Comparison of ENCODE assay signal across 1 cellular context in the genomic region with DNA sequence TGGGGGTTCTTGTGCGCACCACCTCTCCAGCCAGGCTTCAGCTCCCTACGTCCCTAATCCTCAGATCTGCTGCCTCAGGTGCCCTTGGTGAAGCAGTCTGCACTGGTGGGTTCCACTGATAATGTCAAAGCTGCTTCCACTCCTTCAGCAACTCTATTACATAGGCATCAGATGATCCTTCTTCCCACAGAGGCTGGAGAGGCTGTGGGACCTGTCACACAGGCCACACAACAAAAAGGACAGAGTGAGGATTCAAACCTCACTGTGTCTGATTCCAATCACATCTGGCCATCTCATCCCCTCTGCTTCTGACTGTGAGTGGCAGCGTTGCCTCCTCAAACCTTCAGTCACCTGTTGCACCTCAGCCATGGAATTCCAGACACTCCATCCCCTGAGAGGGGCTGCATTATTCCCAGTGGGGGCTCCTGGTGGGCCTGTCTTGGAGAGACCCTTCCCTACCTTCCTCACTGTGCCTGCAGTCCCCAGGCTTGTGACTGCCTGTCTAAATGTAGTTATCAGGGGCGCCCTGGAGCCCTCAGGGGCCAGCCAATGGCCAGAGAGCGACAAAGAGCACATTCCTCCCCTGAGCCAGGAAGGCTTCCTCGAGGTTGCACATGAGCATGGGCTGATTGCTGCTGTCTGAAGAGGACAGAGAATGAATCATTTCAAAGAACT.
TF ChIP-seq lines count a peak whose summit lies in the region.

No MANE protein-coding gene starts in this region.

TF ChIP-seq in H1, 55 proteins besides CTCF, POLR2A, EP300 and RAD21:
- no peak for TF ChIP-seq PHF8 (conservative IDR thresholded peaks at IDR 0.05; ENCODE audit: low read depth, low read length)
- TF ChIP-seq, protein P1, sequence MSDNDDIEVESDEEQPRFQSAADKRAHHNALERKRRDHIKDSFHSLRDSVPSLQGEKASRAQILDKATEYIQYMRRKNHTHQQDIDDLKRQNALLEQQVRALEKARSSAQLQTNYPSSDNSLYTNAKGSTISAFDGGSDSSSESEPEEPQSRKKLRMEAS (IDR thresholded peaks at IDR 0.05) = 0 out of 2 replicates have a peak, but pooled peaks have one; percentile 18
